ENCODE assay signal across 1 cellular context in genomic region chr15:62771234-62771633, GRCh38.
TF ChIP-seq lines count a peak whose summit lies in the region.

No MANE protein-coding gene starts in this region.

TF ChIP-seq in HCT116, 20 proteins besides CTCF, POLR2A, EP300 and RAD21 (continued from another document):
- no peak for TF ChIP-seq ZBTB33 (IDR thresholded peaks at IDR 0.05; ENCODE audit: extremely low read depth, insufficient replicate concordance, low read length)
